Comparison of ENCODE assay signal across 1 cellular context in the genomic region with DNA sequence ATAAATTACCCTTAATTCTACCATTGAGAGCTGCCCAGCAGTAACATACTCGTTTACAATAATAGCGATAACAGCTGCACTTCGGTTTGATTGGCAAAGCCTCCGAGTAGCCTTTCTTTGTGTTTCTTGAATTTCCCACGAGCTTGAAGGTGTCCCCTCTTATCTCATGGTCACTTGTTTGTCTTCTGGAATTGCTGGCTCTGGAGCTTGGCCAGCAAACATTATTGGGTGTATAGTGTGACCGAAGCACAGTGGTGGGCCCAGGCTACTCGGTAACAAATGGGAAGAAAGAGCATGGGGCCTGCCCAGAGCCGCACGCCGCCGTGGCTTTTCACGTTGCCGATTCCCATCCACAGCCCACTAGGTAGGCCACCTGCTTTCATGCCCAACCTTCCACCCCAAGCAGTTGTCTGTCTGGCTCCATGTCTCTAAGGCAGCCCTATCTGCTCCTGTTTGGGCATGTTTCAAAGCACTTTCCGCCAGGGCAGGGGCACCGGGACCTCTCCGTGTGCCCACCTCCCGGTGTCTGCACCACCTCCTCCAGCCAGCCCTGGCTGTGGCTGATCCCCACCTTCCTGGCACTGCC.
TF ChIP-seq lines count a peak whose summit lies in the region.

No MANE protein-coding gene starts in this region.

TF ChIP-seq in HepG2, 621 proteins besides CTCF, POLR2A, EP300 and RAD21 (continues in another document):
- TF ChIP-seq NFIC (IDR thresholded peaks at IDR 0.05; ENCODE audit: low read length) (no peak), SALL2 (CRISPR knock-in tag; IDR thresholded peaks at IDR 0.05) (no peak), MATR3 (CRISPR knock-in tag; IDR thresholded peaks at IDR 0.05) (no peak), IKZF4 (CRISPR knock-in tag; IDR thresholded peaks at IDR 0.05; ENCODE audit: borderline replicate concordance, low read depth, not compliant biosample characterization) (no peak), HHEX (CRISPR knock-in tag; IDR thresholded peaks at IDR 0.05) (no peak), STAG1 (CRISPR knock-in tag; IDR thresholded peaks at IDR 0.05) (no peak), REL (CRISPR knock-in tag; conservative IDR thresholded peaks at IDR 0.05) (no peak), CHD4 (IDR thresholded peaks at IDR 0.05; ENCODE audit: borderline replicate concordance, low read length) (no peak), ZKSCAN1 (IDR thresholded peaks at IDR 0.05; ENCODE audit: low read length) (no peak), ARNT2 (CRISPR knock-in tag; IDR thresholded peaks at IDR 0.05; ENCODE audit: low read depth) (no peak), GATA4 (IDR thresholded peaks at IDR 0.05; ENCODE audit: borderline replicate concordance, low read depth) (no peak), ZFY (CRISPR knock-in tag; IDR thresholded peaks at IDR 0.05) (peak; percentile 27; the same call in 1 of the 2 replicates), PHF21A (CRISPR knock-in tag; IDR thresholded peaks at IDR 0.05) (0 out of 2 replicates have a peak, but pooled peaks have one; percentile 37), EHMT2 (IDR thresholded peaks at IDR 0.05; ENCODE audit: borderline replicate concordance, low read depth, low read length) (no peak), PHF8 (CRISPR knock-in tag; IDR thresholded peaks at IDR 0.05) (no peak), ZFAT (CRISPR knock-in tag; conservative IDR thresholded peaks at IDR 0.05) (no peak), CHD2 (IDR thresholded peaks at IDR 0.05; ENCODE audit: low read depth, low read length) (no peak), GFI1 (CRISPR knock-in tag; IDR thresholded peaks at IDR 0.05; ENCODE audit: borderline replicate concordance) (no peak), ZBTB8A (CRISPR knock-in tag; IDR thresholded peaks at IDR 0.05; ENCODE audit: borderline replicate concordance, low read depth) (no peak), FOXP1 (IDR thresholded peaks at IDR 0.05) (no peak), FOXP1 (CRISPR knock-in tag; IDR thresholded peaks at IDR 0.05) (no peak), MBNL3 (CRISPR knock-in tag; conservative IDR thresholded peaks at IDR 0.05) (no peak), GATAD2A (CRISPR knock-in tag; IDR thresholded peaks at IDR 0.05) (peak; percentile 17; the same call in 1 of the 2 replicates), ZNF567 (CRISPR knock-in tag; IDR thresholded peaks at IDR 0.05; ENCODE audit: borderline replicate concordance) (0 out of 2 replicates have a peak, but pooled peaks have one; percentile 33), ZNF430 (CRISPR knock-in tag; IDR thresholded peaks at IDR 0.05) (no peak), AGO1 (IDR thresholded peaks at IDR 0.05; ENCODE audit: low read depth, low read length, poor library complexity, severe bottlenecking) (no peak), CCDC6 (CRISPR knock-in tag; IDR thresholded peaks at IDR 0.05) (no peak), NR3C1 (CRISPR knock-in tag; IDR thresholded peaks at IDR 0.05) (no peak), ZNF256 (CRISPR knock-in tag; conservative IDR thresholded peaks at IDR 0.05) (no peak), SMYD3 (CRISPR knock-in tag; IDR thresholded peaks at IDR 0.05) (no peak), MTA1 (CRISPR knock-in tag; IDR thresholded peaks at IDR 0.05; ENCODE audit: borderline replicate concordance) (0 out of 2 replicates have a peak, but pooled peaks have one; percentile 29), NAIF1 (CRISPR knock-in tag; IDR thresholded peaks at IDR 0.05; ENCODE audit: borderline replicate concordance) (no peak), NBN (conservative IDR thresholded peaks at IDR 0.05) (no peak), ZNF354B (CRISPR knock-in tag; IDR thresholded peaks at IDR 0.05) (no peak), ZNF446 (CRISPR knock-in tag; IDR thresholded peaks at IDR 0.05) (no peak)
- TF ChIP-seq, protein P1, sequence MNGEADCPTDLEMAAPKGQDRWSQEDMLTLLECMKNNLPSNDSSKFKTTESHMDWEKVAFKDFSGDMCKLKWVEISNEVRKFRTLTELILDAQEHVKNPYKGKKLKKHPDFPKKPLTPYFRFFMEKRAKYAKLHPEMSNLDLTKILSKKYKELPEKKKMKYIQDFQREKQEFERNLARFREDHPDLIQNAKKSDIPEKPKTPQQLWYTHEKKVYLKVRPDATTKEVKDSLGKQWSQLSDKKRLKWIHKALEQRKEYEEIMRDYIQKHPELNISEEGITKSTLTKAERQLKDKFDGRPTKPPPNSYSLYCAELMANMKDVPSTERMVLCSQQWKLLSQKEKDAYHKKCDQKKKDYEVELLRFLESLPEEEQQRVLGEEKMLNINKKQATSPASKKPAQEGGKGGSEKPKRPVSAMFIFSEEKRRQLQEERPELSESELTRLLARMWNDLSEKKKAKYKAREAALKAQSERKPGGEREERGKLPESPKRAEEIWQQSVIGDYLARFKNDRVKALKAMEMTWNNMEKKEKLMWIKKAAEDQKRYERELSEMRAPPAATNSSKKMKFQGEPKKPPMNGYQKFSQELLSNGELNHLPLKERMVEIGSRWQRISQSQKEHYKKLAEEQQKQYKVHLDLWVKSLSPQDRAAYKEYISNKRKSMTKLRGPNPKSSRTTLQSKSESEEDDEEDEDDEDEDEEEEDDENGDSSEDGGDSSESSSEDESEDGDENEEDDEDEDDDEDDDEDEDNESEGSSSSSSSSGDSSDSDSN (CRISPR knock-in tag; IDR thresholded peaks at IDR 0.05) = peak; percentile 46; the same call in 1 of the 2 replicates
- TF ChIP-seq, protein P2, sequence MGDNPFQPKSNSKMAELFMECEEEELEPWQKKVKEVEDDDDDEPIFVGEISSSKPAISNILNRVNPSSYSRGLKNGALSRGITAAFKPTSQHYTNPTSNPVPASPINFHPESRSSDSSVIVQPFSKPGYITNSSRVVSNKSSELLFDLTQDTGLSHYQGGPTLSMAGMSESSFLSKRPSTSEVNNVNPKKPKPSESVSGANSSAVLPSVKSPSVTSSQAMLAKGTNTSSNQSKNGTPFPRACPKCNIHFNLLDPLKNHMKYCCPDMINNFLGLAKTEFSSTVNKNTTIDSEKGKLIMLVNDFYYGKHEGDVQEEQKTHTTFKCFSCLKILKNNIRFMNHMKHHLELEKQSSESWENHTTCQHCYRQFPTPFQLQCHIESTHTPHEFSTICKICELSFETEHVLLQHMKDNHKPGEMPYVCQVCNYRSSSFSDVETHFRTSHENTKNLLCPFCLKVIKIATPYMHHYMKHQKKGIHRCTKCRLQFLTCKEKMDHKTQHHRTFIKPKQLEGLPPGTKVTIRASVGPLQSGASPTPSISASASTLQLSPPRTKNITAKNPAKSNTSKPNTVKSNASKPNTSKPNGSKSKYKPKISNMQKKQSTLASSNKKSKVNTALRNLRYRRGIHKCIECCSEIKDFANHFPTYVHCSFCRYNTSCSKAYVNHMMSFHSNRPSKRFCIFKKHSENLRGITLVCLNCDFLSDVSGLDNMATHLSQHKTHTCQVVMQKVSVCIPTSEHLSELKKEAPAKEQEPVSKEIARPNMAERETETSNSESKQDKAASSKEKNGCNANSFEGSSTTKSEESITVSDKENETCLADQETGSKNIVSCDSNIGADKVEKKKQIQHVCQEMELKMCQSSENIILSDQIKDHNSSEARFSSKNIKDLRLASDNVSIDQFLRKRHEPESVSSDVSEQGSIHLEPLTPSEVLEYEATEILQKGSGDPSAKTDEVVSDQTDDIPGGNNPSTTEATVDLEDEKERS (CRISPR knock-in tag; IDR thresholded peaks at IDR 0.05) = no peak
- TF ChIP-seq, protein P3, sequence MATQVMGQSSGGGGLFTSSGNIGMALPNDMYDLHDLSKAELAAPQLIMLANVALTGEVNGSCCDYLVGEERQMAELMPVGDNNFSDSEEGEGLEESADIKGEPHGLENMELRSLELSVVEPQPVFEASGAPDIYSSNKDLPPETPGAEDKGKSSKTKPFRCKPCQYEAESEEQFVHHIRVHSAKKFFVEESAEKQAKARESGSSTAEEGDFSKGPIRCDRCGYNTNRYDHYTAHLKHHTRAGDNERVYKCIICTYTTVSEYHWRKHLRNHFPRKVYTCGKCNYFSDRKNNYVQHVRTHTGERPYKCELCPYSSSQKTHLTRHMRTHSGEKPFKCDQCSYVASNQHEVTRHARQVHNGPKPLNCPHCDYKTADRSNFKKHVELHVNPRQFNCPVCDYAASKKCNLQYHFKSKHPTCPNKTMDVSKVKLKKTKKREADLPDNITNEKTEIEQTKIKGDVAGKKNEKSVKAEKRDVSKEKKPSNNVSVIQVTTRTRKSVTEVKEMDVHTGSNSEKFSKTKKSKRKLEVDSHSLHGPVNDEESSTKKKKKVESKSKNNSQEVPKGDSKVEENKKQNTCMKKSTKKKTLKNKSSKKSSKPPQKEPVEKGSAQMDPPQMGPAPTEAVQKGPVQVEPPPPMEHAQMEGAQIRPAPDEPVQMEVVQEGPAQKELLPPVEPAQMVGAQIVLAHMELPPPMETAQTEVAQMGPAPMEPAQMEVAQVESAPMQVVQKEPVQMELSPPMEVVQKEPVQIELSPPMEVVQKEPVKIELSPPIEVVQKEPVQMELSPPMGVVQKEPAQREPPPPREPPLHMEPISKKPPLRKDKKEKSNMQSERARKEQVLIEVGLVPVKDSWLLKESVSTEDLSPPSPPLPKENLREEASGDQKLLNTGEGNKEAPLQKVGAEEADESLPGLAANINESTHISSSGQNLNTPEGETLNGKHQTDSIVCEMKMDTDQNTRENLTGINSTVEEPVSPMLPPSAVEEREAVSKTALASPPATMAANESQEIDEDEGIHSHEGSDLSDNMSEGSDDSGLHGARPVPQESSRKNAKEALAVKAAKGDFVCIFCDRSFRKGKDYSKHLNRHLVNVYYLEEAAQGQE (IDR thresholded peaks at IDR 0.05; ENCODE audit: borderline replicate concordance in 1 of 2, low read depth in 1 of 2, low read length in 2 of 2) = no peak
- TF ChIP-seq, protein P4, sequence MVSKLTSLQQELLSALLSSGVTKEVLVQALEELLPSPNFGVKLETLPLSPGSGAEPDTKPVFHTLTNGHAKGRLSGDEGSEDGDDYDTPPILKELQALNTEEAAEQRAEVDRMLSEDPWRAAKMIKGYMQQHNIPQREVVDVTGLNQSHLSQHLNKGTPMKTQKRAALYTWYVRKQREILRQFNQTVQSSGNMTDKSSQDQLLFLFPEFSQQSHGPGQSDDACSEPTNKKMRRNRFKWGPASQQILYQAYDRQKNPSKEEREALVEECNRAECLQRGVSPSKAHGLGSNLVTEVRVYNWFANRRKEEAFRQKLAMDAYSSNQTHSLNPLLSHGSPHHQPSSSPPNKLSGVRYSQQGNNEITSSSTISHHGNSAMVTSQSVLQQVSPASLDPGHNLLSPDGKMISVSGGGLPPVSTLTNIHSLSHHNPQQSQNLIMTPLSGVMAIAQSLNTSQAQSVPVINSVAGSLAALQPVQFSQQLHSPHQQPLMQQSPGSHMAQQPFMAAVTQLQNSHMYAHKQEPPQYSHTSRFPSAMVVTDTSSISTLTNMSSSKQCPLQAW (CRISPR knock-in tag; IDR thresholded peaks at IDR 0.05) = no peak
- TF ChIP-seq, protein P5, sequence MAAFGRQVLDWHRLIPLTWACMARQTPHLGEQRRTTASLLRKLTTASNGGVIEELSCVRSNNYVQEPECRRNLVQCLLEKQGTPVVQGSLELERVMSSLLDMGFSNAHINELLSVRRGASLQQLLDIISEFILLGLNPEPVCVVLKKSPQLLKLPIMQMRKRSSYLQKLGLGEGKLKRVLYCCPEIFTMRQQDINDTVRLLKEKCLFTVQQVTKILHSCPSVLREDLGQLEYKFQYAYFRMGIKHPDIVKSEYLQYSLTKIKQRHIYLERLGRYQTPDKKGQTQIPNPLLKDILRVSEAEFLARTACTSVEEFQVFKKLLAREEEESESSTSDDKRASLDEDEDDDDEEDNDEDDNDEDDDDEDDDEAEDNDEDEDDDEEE (CRISPR knock-in tag; IDR thresholded peaks at IDR 0.05) = no peak
- TF ChIP-seq, protein P6, sequence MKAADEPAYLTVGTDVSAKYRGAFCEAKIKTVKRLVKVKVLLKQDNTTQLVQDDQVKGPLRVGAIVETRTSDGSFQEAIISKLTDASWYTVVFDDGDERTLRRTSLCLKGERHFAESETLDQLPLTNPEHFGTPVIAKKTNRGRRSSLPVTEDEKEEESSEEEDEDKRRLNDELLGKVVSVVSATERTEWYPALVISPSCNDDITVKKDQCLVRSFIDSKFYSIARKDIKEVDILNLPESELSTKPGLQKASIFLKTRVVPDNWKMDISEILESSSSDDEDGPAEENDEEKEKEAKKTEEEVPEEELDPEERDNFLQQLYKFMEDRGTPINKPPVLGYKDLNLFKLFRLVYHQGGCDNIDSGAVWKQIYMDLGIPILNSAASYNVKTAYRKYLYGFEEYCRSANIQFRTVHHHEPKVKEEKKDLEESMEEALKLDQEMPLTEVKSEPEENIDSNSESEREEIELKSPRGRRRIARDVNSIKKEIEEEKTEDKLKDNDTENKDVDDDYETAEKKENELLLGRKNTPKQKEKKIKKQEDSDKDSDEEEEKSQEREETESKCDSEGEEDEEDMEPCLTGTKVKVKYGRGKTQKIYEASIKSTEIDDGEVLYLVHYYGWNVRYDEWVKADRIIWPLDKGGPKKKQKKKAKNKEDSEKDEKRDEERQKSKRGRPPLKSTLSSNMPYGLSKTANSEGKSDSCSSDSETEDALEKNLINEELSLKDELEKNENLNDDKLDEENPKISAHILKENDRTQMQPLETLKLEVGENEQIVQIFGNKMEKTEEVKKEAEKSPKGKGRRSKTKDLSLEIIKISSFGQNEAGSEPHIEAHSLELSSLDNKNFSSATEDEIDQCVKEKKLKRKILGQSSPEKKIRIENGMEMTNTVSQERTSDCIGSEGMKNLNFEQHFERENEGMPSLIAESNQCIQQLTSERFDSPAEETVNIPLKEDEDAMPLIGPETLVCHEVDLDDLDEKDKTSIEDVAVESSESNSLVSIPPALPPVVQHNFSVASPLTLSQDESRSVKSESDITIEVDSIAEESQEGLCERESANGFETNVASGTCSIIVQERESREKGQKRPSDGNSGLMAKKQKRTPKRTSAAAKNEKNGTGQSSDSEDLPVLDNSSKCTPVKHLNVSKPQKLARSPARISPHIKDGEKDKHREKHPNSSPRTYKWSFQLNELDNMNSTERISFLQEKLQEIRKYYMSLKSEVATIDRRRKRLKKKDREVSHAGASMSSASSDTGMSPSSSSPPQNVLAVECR (CRISPR knock-in tag; IDR thresholded peaks at IDR 0.05; ENCODE audit: borderline replicate concordance) = peak; percentile 47; the same call in 1 of the 2 replicates
- TF ChIP-seq, protein P7, sequence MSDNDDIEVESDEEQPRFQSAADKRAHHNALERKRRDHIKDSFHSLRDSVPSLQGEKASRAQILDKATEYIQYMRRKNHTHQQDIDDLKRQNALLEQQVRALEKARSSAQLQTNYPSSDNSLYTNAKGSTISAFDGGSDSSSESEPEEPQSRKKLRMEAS (IDR thresholded peaks at IDR 0.05) = peak; percentile 44; the same call in 1 of the 2 replicates
- TF ChIP-seq, protein P8, sequence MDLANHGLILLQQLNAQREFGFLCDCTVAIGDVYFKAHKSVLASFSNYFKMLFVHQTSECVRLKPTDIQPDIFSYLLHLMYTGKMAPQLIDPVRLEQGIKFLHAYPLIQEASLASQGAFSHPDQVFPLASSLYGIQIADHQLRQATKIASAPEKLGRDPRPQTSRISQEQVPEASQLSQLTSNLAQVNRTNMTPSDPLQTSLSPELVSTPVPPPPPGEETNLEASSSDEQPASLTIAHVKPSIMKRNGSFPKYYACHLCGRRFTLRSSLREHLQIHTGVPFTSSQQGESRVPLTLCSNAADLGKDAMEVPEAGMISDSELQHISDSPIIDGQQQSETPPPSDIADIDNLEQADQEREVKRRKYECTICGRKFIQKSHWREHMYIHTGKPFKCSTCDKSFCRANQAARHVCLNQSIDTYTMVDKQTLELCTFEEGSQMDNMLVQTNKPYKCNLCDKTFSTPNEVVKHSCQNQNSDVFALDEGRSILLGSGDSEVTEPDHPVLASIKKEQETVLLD (CRISPR knock-in tag; IDR thresholded peaks at IDR 0.05; ENCODE audit: low read depth) = no peak
